Comparison of ENCODE assay signal across 1 cellular context in the genomic region with DNA sequence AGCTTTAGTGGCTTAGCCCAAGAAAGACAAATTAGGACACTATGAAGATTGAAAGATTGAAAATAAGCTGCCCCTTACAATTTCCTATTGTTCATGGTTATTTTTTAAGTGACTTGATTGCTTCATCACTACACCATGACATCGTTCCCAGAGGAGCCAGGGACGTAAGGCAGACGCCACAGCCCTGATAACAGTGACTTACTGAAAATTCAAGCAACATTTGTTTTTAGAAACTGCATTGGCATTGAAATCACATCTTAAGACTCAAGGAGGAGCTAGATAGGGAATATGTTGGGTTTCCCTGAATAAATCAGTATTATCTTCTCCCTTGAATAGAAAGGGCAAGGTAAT.
TF ChIP-seq lines count a peak whose summit lies in the region.

No MANE protein-coding gene starts in this region.

TF ChIP-seq in endothelial cell of umbilical vein, 7 proteins besides CTCF, POLR2A, EP300 and RAD21:
- no peak for TF ChIP-seq FOS (IDR thresholded peaks at IDR 0.05; ENCODE audit: borderline replicate concordance, insufficient read depth, low read length)
- no peak for TF ChIP-seq POLR2AphosphoS5 (IDR thresholded peaks at IDR 0.05; ENCODE audit: insufficient read depth, low read depth, low read length)
- no peak for TF ChIP-seq EZH2 (IDR thresholded peaks at IDR 0.05; ENCODE audit: borderline replicate concordance, low read depth, low read length, severe bottlenecking)
- no peak for TF ChIP-seq GATA2 (IDR thresholded peaks at IDR 0.05; ENCODE audit: insufficient read depth, insufficient read length, low read depth, low read length)
- no peak for TF ChIP-seq MYC (IDR thresholded peaks at IDR 0.05; ENCODE audit: low read depth, low read length)
- no peak for TF ChIP-seq MAX (IDR thresholded peaks at IDR 0.05; ENCODE audit: insufficient read depth, insufficient read length)
- TF ChIP-seq JUN (IDR thresholded peaks at IDR 0.05; ENCODE audit: borderline replicate concordance, insufficient read depth, insufficient read length, low read depth), result no peak
